8 cellular contexts compared by ENCODE assay signal in the genomic region with DNA sequence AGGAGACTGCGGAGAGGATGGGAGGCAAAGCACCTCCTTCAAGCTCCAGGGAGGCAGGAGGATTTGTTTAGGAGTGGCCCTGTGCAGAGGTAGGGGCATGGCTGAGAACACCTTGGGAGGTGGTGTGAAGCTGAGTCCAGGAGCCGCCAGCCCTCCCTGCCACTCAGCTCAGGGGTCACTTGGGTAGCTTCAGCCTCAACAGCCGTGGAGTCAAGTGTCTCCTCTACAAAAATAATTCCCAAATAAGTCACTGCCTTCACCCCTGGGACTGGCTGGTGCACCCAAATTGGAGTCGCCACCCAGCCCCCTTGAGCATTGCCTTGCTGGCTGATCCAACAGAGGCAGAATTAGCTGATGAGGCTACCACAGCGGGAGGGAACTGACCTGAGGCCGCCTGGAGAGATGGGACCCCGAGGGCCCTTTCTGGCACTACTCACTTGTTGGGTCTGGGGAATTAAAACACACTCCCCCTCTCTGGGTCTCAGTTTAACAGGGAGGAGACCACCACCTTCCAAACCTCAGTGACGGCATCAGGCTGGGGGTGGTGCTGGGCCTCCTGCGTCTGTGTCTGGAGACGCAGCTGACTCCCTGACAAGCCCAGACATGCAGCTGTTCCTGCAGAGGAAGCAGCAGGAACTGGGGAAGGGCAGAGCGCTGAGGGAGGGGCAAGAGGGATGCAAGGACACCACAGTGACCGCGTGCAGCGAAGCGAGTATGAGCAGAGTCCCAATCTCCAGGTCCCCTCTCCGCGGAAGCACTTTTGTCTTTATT.
DNase-seq lines count a peak whose midpoint lies in the region; ATAC-seq and TF ChIP-seq lines count a peak whose summit lies in the region.

No MANE protein-coding gene starts in this region.

- no peaks in the 10 kb centered on the region for H3K79me2 ChIP-seq in mesendoderm (ENCODE audit: control insufficient read depth, insufficient read depth, low read length)

- peak overlapping the region; percentile 53 for H3K4me3 Mint-ChIP-seq in chondrocyte (ENCODE audit: unreplicated experiment)

- peak overlapping the region; percentile 29 for H2BK120ac ChIP-seq in mesendoderm (ENCODE audit: low read depth, low read length)

- H2BK5ac ChIP-seq in mesendoderm (ENCODE audit: low read length): peak overlapping the region; percentile 3

- H3K9me3 Mint-ChIP-seq in chondrocyte (ENCODE audit: low read depth): no peaks in the 10 kb centered on the region

- no peaks in the 10 kb centered on the region for H3K27me3 ChIP-seq in mesendoderm (ENCODE audit: insufficient read depth, low read length, poor library complexity)

- H2AK5ac ChIP-seq in mesendoderm (ENCODE audit: low read length): no peak overlapping the region

- WGBS in mesendoderm (ENCODE audit: extremely low coverage, insufficient coverage, low lambda C conversion rate): no CpG with 5 or more reads among the region's 17 CpGs

- H3K36me3 Mint-ChIP-seq in chondrocyte (ENCODE audit: low read depth): no peaks in the 10 kb centered on the region

- no peak overlapping the region for H2BK15ac ChIP-seq in mesendoderm (replicated peaks; ENCODE audit: low read depth)

- peaks cover 50% of the 10 kb centered on the region for H3K4me1 Mint-ChIP-seq in chondrocyte (ENCODE audit: low read depth)

- peak overlapping the region; percentile 48 for H3K4ac ChIP-seq in mesendoderm (ENCODE audit: low read depth, low read length)

- H3K9ac ChIP-seq in mesendoderm (ENCODE audit: low read length): peak overlapping the region; percentile 39

- peak overlapping the region; percentile 89 for H3K27ac Mint-ChIP-seq in chondrocyte (ENCODE audit: unreplicated experiment)

- H3K4me3 ChIP-seq in GM12865 (ENCODE audit: low read depth, low read length) (peak overlapping the region; percentile 31), mesendoderm (ENCODE audit: low read length) (no peak overlapping the region)

- ATAC-seq in HG02759 (IDR thresholded peaks at IDR 0.05; ENCODE audit: unreplicated experiment): no peak

- DNase-seq in GM12865 (ENCODE audit: low read depth) (peak; percentile 49), NCI-H345 (lab: John Stamatoyannopoulos, UW) (peak; percentile 81), chondrocyte (ENCODE audit: low spot score) (peak; percentile 89), mesendoderm (peak; percentile 69), NCI-H226 (no peak), Kasumi-1 (lab: John Stamatoyannopoulos, UW) (no peak), middle frontal gyrus (ENCODE audit: extremely low spot score, low spot score) (no peak)

- TF ChIP-seq CTCF in GM12865 (IDR thresholded peaks at IDR 0.05; ENCODE audit: insufficient read depth, low read depth, low read length, missing control alignments) (no peak), chondrocyte (IDR thresholded peaks at IDR 0.05) (no peak)

- H3K23ac ChIP-seq in mesendoderm (ENCODE audit: low read length): peak overlapping the region; percentile 19

- no peak overlapping the region for H4K8ac ChIP-seq in mesendoderm (ENCODE audit: low read depth, low read length)

- H3K79me1 ChIP-seq in mesendoderm (ENCODE audit: low read length): no peaks in the 10 kb centered on the region

- H3K27me3 Mint-ChIP-seq in chondrocyte (ENCODE audit: low read depth): no peaks in the 10 kb centered on the region

- no peak overlapping the region for H3K4me2 ChIP-seq in mesendoderm (ENCODE audit: low read length)

- no peaks in the 10 kb centered on the region for H3K36me3 ChIP-seq in mesendoderm (ENCODE audit: control insufficient read depth, insufficient read depth, low read length)

- H3K4me1 ChIP-seq in mesendoderm (ENCODE audit: control insufficient read depth, low read depth, low read length): peaks cover 5% of the 10 kb centered on the region

- no peak overlapping the region for H3K27ac ChIP-seq in mesendoderm (ENCODE audit: low read depth, low read length)

- H3K18ac ChIP-seq in mesendoderm (ENCODE audit: low read length): peak overlapping the region; percentile 15

- peak overlapping the region; percentile 71 for H3K56ac ChIP-seq in mesendoderm (ENCODE audit: low read length)

- H4K5ac ChIP-seq in mesendoderm (ENCODE audit: low read length): no peak overlapping the region

Comparison
In these comparisons a context has a peak if more than half of its experiments do, and no peak if none do; other contexts are left out.
1. DNase-seq: peak in GM12865 (single experiment), NCI-H345 (single experiment), chondrocyte (single experiment) and mesendoderm (single experiment); none in NCI-H226 (single experiment), Kasumi-1 (0 of 2) and middle frontal gyrus (single experiment).